In the genomic region with DNA sequence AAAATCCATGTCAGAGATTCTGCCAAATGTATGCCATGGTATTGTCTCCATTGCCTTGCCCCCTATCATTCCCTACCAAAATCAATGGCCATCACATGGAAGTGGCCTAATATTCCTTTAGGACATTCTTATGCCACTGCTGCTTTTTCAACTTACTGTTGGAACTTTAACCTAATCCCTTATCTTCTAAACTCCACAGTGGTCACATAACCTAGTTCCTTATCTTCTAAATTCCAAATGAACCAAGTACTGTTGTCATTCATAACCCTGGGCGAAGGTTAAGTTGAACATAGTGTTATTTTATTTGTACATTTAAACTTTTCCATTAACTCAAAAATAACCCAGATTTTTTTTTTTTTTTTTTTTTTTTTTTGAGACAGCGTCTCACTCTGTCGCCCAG, we compare ENCODE assay signal across 22 cellular contexts. TPM values are rescaled to one million over a fixed set of nuclear protein-coding genes. Genes with fewer than 3 reads are reported as not detected.
DNase-seq lines count a peak whose midpoint lies in the region; ATAC-seq, FAIRE-seq and TF ChIP-seq lines count a peak whose summit lies in the region.
"Had no signal": no experiment of that assay in that cellular context is flagged by ENCODE, and none has a peak within 500 bp of the region (broad histone marks: within the 10 kb centered on the region; RNA-seq: fewer than 3 reads in every experiment).

No MANE protein-coding gene starts in this region.

- no peak overlapping the region for H2AK5ac ChIP-seq in neuronal stem cell (ENCODE audit: low read depth, low read length)

- no peak for TF ChIP-seq RAD21 in HepG2 (CRISPR knock-in tag; IDR thresholded peaks at IDR 0.05)

- H3K27me3 Mint-ChIP-seq in CD8-positive, alpha-beta T cell (ENCODE audit: low read depth), result no peaks in the 10 kb centered on the region
- no peaks in the 10 kb centered on the region for H3K27me3 Mint-ChIP-seq in activated T-helper 17 cell treated with anti-CD3 and anti-CD28 coated beads, Interleukin-2, amount 50 U/mL, for 72 hours
- H3K27me3 Mint-ChIP-seq: B cell; CD8-positive, alpha-beta memory T cell had no signal

- no peak overlapping the region for H4K8ac ChIP-seq in neuronal stem cell (ENCODE audit: low read depth, low read length)

- intact Hi-C loops in CD8-positive, alpha-beta T cell (cut with DNase I, micrococcal nuclease), result no loop called here
- intact Hi-C loops in HepG2 (cut with micrococcal nuclease; ENCODE audit: unreplicated experiment), result no loop called here

- H3K9ac ChIP-seq in HepG2 (ENCODE audit: insufficient read depth, low read depth, low read length) (no peak overlapping the region), neuronal stem cell (ENCODE audit: low read depth, low read length, poor library complexity) (no peak overlapping the region)
- H3K9ac ChIP-seq: BLaER1 treated with 17β-estradiol and CSF1 and Interleukin-3, amounts not matched to agents 10 nM and 100 nM had no signal

- H3K4me3 Mint-ChIP-seq in CD8-positive, alpha-beta T cell, result no peak overlapping the region
- no peak overlapping the region for H3K4me3 Mint-ChIP-seq in activated T-helper 17 cell treated with anti-CD3 and anti-CD28 coated beads, Interleukin-2, amount 50 U/mL, for 72 hours
- H3K4me3 Mint-ChIP-seq: B cell, HFFc6 had no signal

- H3K4me1 ChIP-seq in CD8-positive, alpha-beta T cell (ENCODE audit: insufficient read depth, low read length), result peaks cover 14% of the 10 kb centered on the region
- H3K4me1 ChIP-seq in HepG2 (ENCODE audit: insufficient read depth, low read length) (peaks cover 19% of the 10 kb centered on the region), small intestine (ENCODE audit: control insufficient read depth in 2 of 2, insufficient read depth in 1 of 2, low read depth in 1 of 2, low read length in 1 of 2) (no peaks in the 10 kb centered on the region), neuronal stem cell (ENCODE audit: control insufficient read depth in 2 of 2, insufficient read depth in 1 of 2, low read depth in 1 of 2, low read length in 2 of 2) (no peaks in the 10 kb centered on the region)

- 8% methylated on average over 3 of the region's 3 CpGs for WGBS in HepG2 (ENCODE audit: low lambda C conversion rate)
- 65 to 86% (median 75%) methylated on average over 2 to 3 of the region's 3 CpGs for WGBS in small intestine, 3 donors
- WGBS in neuronal stem cell (ENCODE audit: extremely low coverage in 2 of 2, insufficient read length in 2 of 2, insufficient replicate concordance in 1 of 2), 2 donors, result no CpG with 5 or more reads among the region's 3 CpGs

- H3K14ac ChIP-seq in neuronal stem cell (ENCODE audit: low read length), result no peak overlapping the region

- H2BK15ac ChIP-seq in neuronal stem cell (ENCODE audit: low read length), result no peak overlapping the region

- POLR2A ChIA-PET in CD8-positive, alpha-beta T cell (lab: Charles Lee), result no interaction called here
- POLR2A ChIA-PET in HepG2 (lab: Yijun Ruan, JAX), result no interaction called here

- peak; percentile 8 for FAIRE-seq in HepG2 (lab: Jason Lieb, UNC)
- FAIRE-seq in small intestine (lab: Jason Lieb, UNC), result no peak
- FAIRE-seq: D721Med had no signal

- no peak overlapping the region for H2BK5ac ChIP-seq in neuronal stem cell (ENCODE audit: low read length)

- no peaks in the 10 kb centered on the region for H3K27me3 ChIP-seq in CD8-positive, alpha-beta T cell (ENCODE audit: insufficient read depth, low read length)
- H3K27me3 ChIP-seq in HepG2 (ENCODE audit: control insufficient read depth in 1 of 2, insufficient read depth in 2 of 2, low read length in 2 of 2), result no peaks in the 10 kb centered on the region
- no peaks in the 10 kb centered on the region for H3K27me3 ChIP-seq in small intestine (ENCODE audit: control insufficient read depth in 2 of 2, insufficient read depth in 2 of 2, low read length in 2 of 2)
- no peaks in the 10 kb centered on the region for H3K27me3 ChIP-seq in neuronal stem cell (ENCODE audit: control insufficient read depth in 3 of 3, insufficient read depth in 3 of 3, low read depth in 1 of 3, low read length in 3 of 3)
- H3K27me3 ChIP-seq: BLaER1 treated with 17β-estradiol and CSF1 and Interleukin-3, amounts not matched to agents 10 nM and 100 nM had no signal

- in situ Hi-C loops in HepG2 (cut with HindIII; ENCODE audit: extremely low pct_ligation_motif_present, low pct_unique_long_range_greater_than_20kb), result no loop called here

- TF ChIP-seq EP300 in HepG2 (IDR thresholded peaks at IDR 0.05; ENCODE audit: low read depth in 2 of 2, low read length in 2 of 2) (no peak), HepG2 (CRISPR knock-in tag; IDR thresholded peaks at IDR 0.05; ENCODE audit: borderline replicate concordance) (no peak)

- H3K27ac ChIP-seq in CD8-positive, alpha-beta T cell (ENCODE audit: low read depth, low read length), result no peak overlapping the region
- H3K27ac ChIP-seq in HepG2 (ENCODE audit: extremely low read length, insufficient read depth, low read length), result no peak overlapping the region
- H3K27ac ChIP-seq in small intestine (ENCODE audit: low read depth in 1 of 2, low read length in 1 of 2), result no peak overlapping the region
- H3K27ac ChIP-seq in neuronal stem cell (replicated peaks; ENCODE audit: low read length), result no peak overlapping the region
- H3K27ac ChIP-seq: BLaER1 treated with 17β-estradiol and CSF1 and Interleukin-3, amounts not matched to agents 10 nM and 100 nM; HL-60 had no signal

- H2BK120ac ChIP-seq in neuronal stem cell (ENCODE audit: low read depth, low read length), result no peak overlapping the region

- no peak overlapping the region for H3K4me3 ChIP-seq in CD8-positive, alpha-beta T cell (ENCODE audit: low read depth, low read length)
- no peak overlapping the region for H3K4me3 ChIP-seq in HepG2 (replicated peaks in 1 of 3; ENCODE audit: insufficient read depth in 1 of 3, low read depth in 2 of 3, low read length in 3 of 3)
- H3K4me3 ChIP-seq in small intestine (ENCODE audit: low read depth in 1 of 2, low read length in 2 of 2), result no peak overlapping the region
- no peak overlapping the region for H3K4me3 ChIP-seq in neuronal stem cell (ENCODE audit: low read length in 2 of 2)
- H3K4me3 ChIP-seq: BLaER1 treated with 17β-estradiol and CSF1 and Interleukin-3, amounts not matched to agents 10 nM and 100 nM had no signal

- H3K79me2 ChIP-seq in HepG2 (ENCODE audit: insufficient read depth, low read length), result no peaks in the 10 kb centered on the region

- no peaks in the 10 kb centered on the region for H3K9me3 ChIP-seq in CD8-positive, alpha-beta T cell (ENCODE audit: low read length)
- H3K9me3 ChIP-seq in HepG2 (ENCODE audit: low read length) (no peaks in the 10 kb centered on the region), small intestine (ENCODE audit: control insufficient read depth, low read depth) (no peaks in the 10 kb centered on the region), neuronal stem cell (replicated peaks in 1 of 2; ENCODE audit: control insufficient read depth in 2 of 2, insufficient read depth in 1 of 2, low read depth in 1 of 2, low read length in 2 of 2) (peaks cover 0 to 2% of the 10 kb centered on the region in 2 donors)

- peak overlapping the region; percentile 39 for H3K27ac Mint-ChIP-seq in CD8-positive, alpha-beta T cell
- peak overlapping the region; percentile 38 for H3K27ac Mint-ChIP-seq in activated T-helper 17 cell treated with anti-CD3 and anti-CD28 coated beads, Interleukin-2, amount 50 U/mL, for 72 hours
- H3K27ac Mint-ChIP-seq: B cell, HFFc6 had no signal

- H3K23ac ChIP-seq in neuronal stem cell (ENCODE audit: low read depth, low read length, poor library complexity), result no peak overlapping the region

- no peaks in the 10 kb centered on the region for H3K9me3 Mint-ChIP-seq in CD8-positive, alpha-beta T cell
- no peaks in the 10 kb centered on the region for H3K9me3 Mint-ChIP-seq in activated T-helper 17 cell treated with anti-CD3 and anti-CD28 coated beads, Interleukin-2, amount 50 U/mL, for 72 hours
- H3K9me3 Mint-ChIP-seq: CD8-positive, alpha-beta memory T cell; HFFc6 had no signal

- H4K91ac ChIP-seq in neuronal stem cell (ENCODE audit: low read depth, low read length, poor library complexity), result no peak overlapping the region

- no peak overlapping the region for H2BK12ac ChIP-seq in neuronal stem cell (ENCODE audit: low read length)

- H3K36me3 Mint-ChIP-seq in CD8-positive, alpha-beta T cell, result peaks cover 21% of the 10 kb centered on the region
- peaks cover 12% of the 10 kb centered on the region for H3K36me3 Mint-ChIP-seq in activated T-helper 17 cell treated with anti-CD3 and anti-CD28 coated beads, Interleukin-2, amount 50 U/mL, for 72 hours (ENCODE audit: low read depth)

- no peak overlapping the region for H2AFZ ChIP-seq in HepG2 (ENCODE audit: low read length)
- H2AFZ ChIP-seq in neuronal stem cell (ENCODE audit: low read length), result no peak overlapping the region

- no peak for TF ChIP-seq CTCF in CD8-positive, alpha-beta T cell (IDR thresholded peaks at IDR 0.05)
- no peak for TF ChIP-seq CTCF in HepG2 (CRISPR knock-in tag; IDR thresholded peaks at IDR 0.05)

- no peak for TF ChIP-seq POLR2A in HepG2 (IDR thresholded peaks at IDR 0.05; ENCODE audit: insufficient read depth in 1 of 2, low read depth in 2 of 2, low read length in 2 of 2)

- BruUV-seq in HepG2 (replicated peaks; lab: Mats Ljungman, UMichigan), result no TSS peak

- no peak overlapping the region for H3K18ac ChIP-seq in neuronal stem cell (ENCODE audit: low read length)

- H3K4me2 ChIP-seq in HepG2 (ENCODE audit: low read depth, low read length) (no peak overlapping the region), neuronal stem cell (ENCODE audit: insufficient read depth, low read length, poor library complexity, severe bottlenecking) (no peak overlapping the region)
- H3K4me2 ChIP-seq: BLaER1 treated with 17β-estradiol and CSF1 and Interleukin-3, amounts not matched to agents 10 nM and 100 nM had no signal

- H4K20me1 ChIP-seq in HepG2 (ENCODE audit: insufficient read depth, low read length), result peaks cover 2% of the 10 kb centered on the region; the same call in 1 of the 2 replicates
- H4K20me1 ChIP-seq: BLaER1 treated with 17β-estradiol and CSF1 and Interleukin-3, amounts not matched to agents 10 nM and 100 nM had no signal

- CTCF ChIA-PET in CD8-positive, alpha-beta T cell (lab: Charles Lee), result no interaction called here
- CTCF ChIA-PET in HepG2 (lab: Yijun Ruan, JAX; ENCODE audit: low intra/inter-chr PET ratio, low total read pairs), result no interaction called here

- ATAC-seq in CD8-positive, alpha-beta T cell, result no peak
- no peak for ATAC-seq in activated T-helper 17 cell treated with anti-CD3 and anti-CD28 coated beads, Interleukin-2, amount 50 U/mL, for 72 hours (replicated peaks)
- peak; percentile 33; the same call in 2 of the 3 replicates for ATAC-seq in HepG2
- ATAC-seq: HCT116 had no signal

- H3K4ac ChIP-seq in neuronal stem cell (ENCODE audit: low read length), result no peak overlapping the region

- H3K79me1 ChIP-seq in neuronal stem cell (ENCODE audit: low read depth, low read length), result no peaks in the 10 kb centered on the region

- peaks cover 9% of the 10 kb centered on the region for H3K36me3 ChIP-seq in CD8-positive, alpha-beta T cell (ENCODE audit: insufficient read depth, low read length)
- H3K36me3 ChIP-seq in HepG2 (replicated peaks in 1 of 2; ENCODE audit: control insufficient read depth in 1 of 2, insufficient read depth in 2 of 2, low read length in 2 of 2), result peaks cover 2 to 11% of the 10 kb centered on the region in 2 experiments; a peak in 3 of 5 replicates
- H3K36me3 ChIP-seq in small intestine (ENCODE audit: control insufficient read depth in 2 of 2, insufficient read depth in 2 of 2, low read length in 2 of 2), result peaks cover 2 to 4% of the 10 kb centered on the region in 2 donors
- peaks cover 4 to 12% of the 10 kb centered on the region in 2 donors for H3K36me3 ChIP-seq in neuronal stem cell (replicated peaks in 1 of 2; ENCODE audit: control insufficient read depth in 2 of 2, insufficient read depth in 2 of 2, low read length in 2 of 2)

- DNase-seq in CD8-positive, alpha-beta T cell, result no peak
- DNase-seq in HepG2 (ENCODE audit: low spot score), result peak; percentile 50
- DNase-seq in small intestine, result peak; percentile 23
- no peak for DNase-seq in neuronal stem cell (ENCODE audit: low spot score)
- DNase-seq in DMS53 (lab: John Stamatoyannopoulos, UW), result no peak
- DNase-seq in stimulated activated CD4-positive, alpha-beta T cell treated with anti-CD3 and anti-CD28 coated beads, Interleukin-4, amount 100 ng/mL, for 4 hours, result no peak
- DNase-seq: 8988T; CD8-positive, alpha-beta memory T cell; COR-L47; DMS79; GF-D8; GOT3; H7; HFFc6 had no signal

- peaks cover 16% of the 10 kb centered on the region for H3K4me1 Mint-ChIP-seq in CD8-positive, alpha-beta T cell (ENCODE audit: low read depth)
- peaks cover 10% of the 10 kb centered on the region for H3K4me1 Mint-ChIP-seq in activated T-helper 17 cell treated with anti-CD3 and anti-CD28 coated beads, Interleukin-2, amount 50 U/mL, for 72 hours

RNA-seq across cellular contexts. Expression of a gene that starts 3.6 kb away (rescaled TPM):
- total RNA-seq in CD8-positive, alpha-beta T cell, result 1 to 10 TPM; 1.1 to 1.6 TPM
- 1 to 10 TPM; 1.2 to 2.6 TPM for total RNA-seq in activated T-helper 17 cell treated with anti-CD3 and anti-CD28 coated beads, Interleukin-2, amount 50 U/mL, for 72 hours
- not detected in 2 replicates for total RNA-seq in HepG2 (2016; rRNA removed; fragmentation: Illumina TruSeq; extraction: Trizol)
- total RNA-seq in HepG2 (2016; cell fraction: cytosol; rRNA removed; fragmentation: Illumina TruSeq; extraction: Trizol; ENCODE audit: low read depth), result not detected in 2 replicates
- not detected in 2 replicates for total RNA-seq in HepG2 (2016; cell fraction: insoluble cytoplasmic fraction; rRNA removed; fragmentation: Illumina TruSeq; extraction: Trizol)
- total RNA-seq in HepG2 (2016; cell fraction: membrane; rRNA removed; fragmentation: Illumina TruSeq; extraction: Trizol), result 0.03 and 0.06 TPM in 2 replicates
- not detected in 2 replicates for total RNA-seq in HepG2 (2016; cell fraction: nucleus; rRNA removed; fragmentation: Illumina TruSeq; extraction: Trizol)
- polyA plus RNA-seq in HepG2 (2011; rRNA removed) (not detected in 2 replicates), small intestine (under 1 TPM in 1 of 3 donors, not detected in 2; 0.03 TPM)
- not detected in 2 replicates for polyA plus RNA-seq in HepG2 (2011; cell fraction: cytosol; rRNA removed)
- polyA plus RNA-seq in HepG2 (2011; cell fraction: nucleus; rRNA removed), result 0.03 TPM in 1 of 2 replicates, not detected in the other
- polyA plus RNA-seq in HepG2 (2012), result not detected in 2 replicates
- polyA plus RNA-seq in HepG2 (2016; cell fraction: cytosol; fragmentation: Illumina TruSeq; extraction: Trizol; ENCODE audit: low read depth), result not detected in 2 replicates
- not detected in 2 replicates for polyA plus RNA-seq in HepG2 (2016; cell fraction: insoluble cytoplasmic fraction; fragmentation: Illumina TruSeq; extraction: Trizol; ENCODE audit: low read depth)
- not detected in 2 replicates for polyA plus RNA-seq in HepG2 (2016; cell fraction: membrane; fragmentation: Illumina TruSeq; extraction: Trizol; ENCODE audit: low read depth)
- not detected in 2 replicates for polyA plus RNA-seq in HepG2 (2016; cell fraction: nucleus; fragmentation: Illumina TruSeq; extraction: Trizol; ENCODE audit: insufficient read depth, low read depth)
- 0.06 TPM in 1 of 2 replicates, not detected in the other for polyA minus RNA-seq in HepG2 (2011; rRNA and poly(A)+ RNA removed; ENCODE audit: low replicate concordance)
- polyA minus RNA-seq in HepG2 (2011; cell fraction: cytosol; rRNA and poly(A)+ RNA removed), result not detected in 2 replicates
- polyA minus RNA-seq in HepG2 (2011; cell fraction: nucleus; rRNA and poly(A)+ RNA removed), result 0.13 TPM in 1 of 2 replicates, not detected in the other
- polyA plus RNA-seq in neuronal stem cell (2013, experiment 1 of 2), result not detected
- not detected for polyA plus RNA-seq in neuronal stem cell (2013, experiment 2 of 2)
- total RNA-seq: H7, HFFc6, HT1080 had no signal
- polyA plus RNA-seq: AG04450 had no signal

RNA-seq across cellular contexts. Expression of a gene that starts 29.8 kb away (rescaled TPM):
- total RNA-seq in CD8-positive, alpha-beta T cell, result 10 to 100 TPM; 22.1 to 27.7 TPM
- 10 to 100 TPM; 67.1 to 72.1 TPM for total RNA-seq in activated T-helper 17 cell treated with anti-CD3 and anti-CD28 coated beads, Interleukin-2, amount 50 U/mL, for 72 hours
- 62.5 and 67.7 TPM in 2 replicates for total RNA-seq in HepG2 (2016; rRNA removed; fragmentation: Illumina TruSeq; extraction: Trizol)
- 6.9 and 7.8 TPM in 2 replicates for total RNA-seq in HepG2 (2016; cell fraction: cytosol; rRNA removed; fragmentation: Illumina TruSeq; extraction: Trizol; ENCODE audit: low read depth)
- 61.5 and 62.9 TPM in 2 replicates for total RNA-seq in HepG2 (2016; cell fraction: insoluble cytoplasmic fraction; rRNA removed; fragmentation: Illumina TruSeq; extraction: Trizol)
- total RNA-seq in HepG2 (2016; cell fraction: membrane; rRNA removed; fragmentation: Illumina TruSeq; extraction: Trizol), result 27.9 and 28.2 TPM in 2 replicates
- 54.7 and 66.1 TPM in 2 replicates for total RNA-seq in HepG2 (2016; cell fraction: nucleus; rRNA removed; fragmentation: Illumina TruSeq; extraction: Trizol)
- polyA plus RNA-seq in HepG2 (2011; rRNA removed) (50.0 and 65.1 TPM in 2 replicates), small intestine (10 to 100 TPM; 15.4 to 25.7 (median 15.4) TPM)
- polyA plus RNA-seq in HepG2 (2011; cell fraction: cytosol; rRNA removed), result 31.7 and 35.5 TPM in 2 replicates
- polyA plus RNA-seq in HepG2 (2011; cell fraction: nucleus; rRNA removed), result 74.1 and 81.5 TPM in 2 replicates
- 31.8 and 52.5 TPM in 2 replicates for polyA plus RNA-seq in HepG2 (2012)
- 1.6 and 1.8 TPM in 2 replicates for polyA plus RNA-seq in HepG2 (2016; cell fraction: cytosol; fragmentation: Illumina TruSeq; extraction: Trizol; ENCODE audit: low read depth)
- polyA plus RNA-seq in HepG2 (2016; cell fraction: insoluble cytoplasmic fraction; fragmentation: Illumina TruSeq; extraction: Trizol; ENCODE audit: low read depth), result 34.7 and 37.2 TPM in 2 replicates
- 7.7 and 8.4 TPM in 2 replicates for polyA plus RNA-seq in HepG2 (2016; cell fraction: membrane; fragmentation: Illumina TruSeq; extraction: Trizol; ENCODE audit: low read depth)
- polyA plus RNA-seq in HepG2 (2016; cell fraction: nucleus; fragmentation: Illumina TruSeq; extraction: Trizol; ENCODE audit: insufficient read depth, low read depth), result 96.4 and 106 TPM in 2 replicates
- polyA minus RNA-seq in HepG2 (2011; rRNA and poly(A)+ RNA removed; ENCODE audit: low replicate concordance), result 196 and 302 TPM in 2 replicates
- polyA minus RNA-seq in HepG2 (2011; cell fraction: cytosol; rRNA and poly(A)+ RNA removed), result 39.7 and 42.2 TPM in 2 replicates
- polyA minus RNA-seq in HepG2 (2011; cell fraction: nucleus; rRNA and poly(A)+ RNA removed), result 68.5 and 69.2 TPM in 2 replicates
- polyA plus RNA-seq in neuronal stem cell (2013, experiment 1 of 2), result 18.5 TPM
- polyA plus RNA-seq in neuronal stem cell (2013, experiment 2 of 2), result 19.4 TPM

Comparison
In these comparisons a context has a peak if more than half of its experiments do, and no peak if none do; other contexts are left out.
1. DNase-seq: peak in HepG2 (single experiment) and small intestine (single experiment); none in CD8-positive, alpha-beta T cell (0 of 7), neuronal stem cell (single experiment), DMS53 (single experiment) and stimulated activated CD4-positive, alpha-beta T cell treated with anti-CD3 and anti-CD28 coated beads, Interleukin-4, amount 100 ng/mL, for 4 hours (0 of 2).